In the genomic region with DNA sequence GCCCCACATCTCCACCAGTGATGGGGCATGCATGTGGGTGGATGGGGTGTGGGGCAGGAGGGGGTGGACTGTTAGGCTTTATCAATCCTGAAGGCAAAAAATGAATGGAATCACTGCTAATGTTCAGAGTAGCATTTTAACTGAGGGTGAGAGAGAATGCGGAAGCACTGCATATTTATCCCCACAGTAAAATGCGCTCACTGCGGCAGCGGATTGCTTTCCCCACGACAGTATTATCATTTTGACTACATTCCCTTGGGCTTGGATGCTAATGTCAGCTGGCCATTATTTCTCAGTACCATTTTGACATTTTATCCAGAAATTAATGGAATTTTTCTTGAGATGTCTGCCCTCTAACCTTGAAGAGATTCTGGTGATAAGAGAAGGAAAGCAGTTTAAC, we compare ENCODE assay signal across 17 cellular contexts. TPM values are rescaled to one million over a fixed set of nuclear protein-coding genes. Genes with fewer than 3 reads are reported as not detected.
"Had no signal": no experiment of that assay in that cellular context is flagged by ENCODE, and none has a peak within 500 bp of the region (broad histone marks: within the 10 kb centered on the region; RNA-seq: fewer than 3 reads in every experiment).

No MANE protein-coding gene starts in this region.

- H3K4me3 Mint-ChIP-seq: activated T-cell treated with anti-CD3 and anti-CD28 coated beads, Interleukin-2, amount 50 U/mL, for 24 hours had no signal

- H3K36me3 ChIP-seq: stomach, thoracic aorta had no signal

- H3K27me3 Mint-ChIP-seq: activated T-cell treated with anti-CD3 and anti-CD28 coated beads, Interleukin-2, amount 50 U/mL, for 24 hours had no signal

- H3K4me3 ChIP-seq: body of pancreas, coronary artery, esophagus muscularis mucosa, stomach, thoracic aorta had no signal

- H3K27ac Mint-ChIP-seq: activated T-cell treated with anti-CD3 and anti-CD28 coated beads, Interleukin-2, amount 50 U/mL, for 24 hours had no signal

- H3K4me1 ChIP-seq: body of pancreas, stomach had no signal

- H3K27me3 ChIP-seq: body of pancreas, esophagus muscularis mucosa, stomach had no signal

- ATAC-seq: body of pancreas had no signal

- H3K9me3 ChIP-seq: body of pancreas, esophagus muscularis mucosa, stomach, thoracic aorta had no signal

- DNase-seq: activated CD4-positive, CD25-positive, alpha-beta regulatory T cell treated with anti-CD3 and anti-CD28 coated beads, Interleukin-2, amount 50 U/mL, for 72 hours; activated naive CD4-positive, alpha-beta T cell treated with anti-CD3 and anti-CD28 coated beads, Interleukin-2, amount 50 U/mL, for 16 hours; activated T-cell treated with anti-CD3 and anti-CD28 coated beads, Interleukin-2, amount 50 U/mL, for 24 hours; body of pancreas; central memory CD4-positive, alpha-beta T cell; hippocampal formation; midbrain; stimulated activated CD4-positive, alpha-beta T cell treated with anti-CD3 and anti-CD28 coated beads, Interleukin-12 subunit alpha, Interleukin-12 subunit beta, amount 100 ng/mL, for 4 hours; stimulated activated CD4-positive, alpha-beta T cell treated with anti-CD3 and anti-CD28 coated beads, Interleukin-2, amount 100 ng/mL, for 24 hours; stomach; T-helper 1 cell; T1000 had no signal

- H3K27ac ChIP-seq: body of pancreas, coronary artery, stomach, thoracic aorta had no signal

- H3K9me3 Mint-ChIP-seq: activated T-cell treated with anti-CD3 and anti-CD28 coated beads, Interleukin-2, amount 50 U/mL, for 24 hours had no signal

RNA-seq across cellular contexts. Expression of a gene that starts 13.4 kb away (rescaled TPM):
- total RNA-seq: fibroblast of villous mesenchyme, myocyte had no signal
